20 cellular contexts compared by ENCODE assay signal in the genomic region with DNA sequence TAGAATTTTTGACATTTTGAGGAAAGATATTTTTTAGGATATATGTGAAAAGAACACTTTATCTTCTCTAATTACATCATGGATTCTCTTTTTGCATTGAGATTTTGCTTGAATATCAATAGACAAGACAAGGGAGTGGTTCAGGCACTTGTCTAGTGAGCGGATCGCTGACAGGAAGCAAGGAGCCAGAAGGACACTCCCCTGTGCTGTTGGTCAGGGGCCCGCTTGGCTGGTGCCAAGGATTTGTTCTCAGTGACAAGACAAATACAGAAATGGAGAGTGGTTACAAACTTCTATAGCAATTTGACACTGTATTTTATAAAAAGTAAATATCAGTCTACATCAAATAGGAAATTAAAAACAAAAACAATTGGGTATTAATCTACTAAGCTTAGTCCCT.
"Had no signal": no experiment of that assay in that cellular context is flagged by ENCODE, and none has a peak within 500 bp of the region (broad histone marks: within the 10 kb centered on the region; RNA-seq: fewer than 3 reads in every experiment).

No MANE protein-coding gene starts in this region.

- H3K27me3 ChIP-seq: hepatocyte, neutrophil, pancreas, spleen, upper lobe of left lung had no signal

- H3K27ac Mint-ChIP-seq: activated naive CD8-positive, alpha-beta T cell; mesothelial cell of epicardium; natural killer cell treated with Interleukin-12 subunit alpha and Interleukin-12 subunit beta and Interleukin-15 and Interleukin-18, amount 100 ng/mL, for 72 hours; stimulated activated naive B cell treated with anti-CD40 and anti-IgM and Interleukin-4, amounts not matched to agents 10 μg/mL and 1 μg/mL and 100 μg/mL, for 72 hours had no signal

- H3K4me1 ChIP-seq: pancreas, spleen, upper lobe of left lung had no signal

- H3K36me3 ChIP-seq: neutrophil, pancreas, spleen, thoracic aorta, upper lobe of left lung, WERI-Rb-1 had no signal

- H3K9me3 Mint-ChIP-seq: natural killer cell treated with Interleukin-12 subunit alpha and Interleukin-12 subunit beta and Interleukin-15 and Interleukin-18, amount 100 ng/mL, for 72 hours had no signal

- DNase-seq: activated CD4-positive, alpha-beta T cell treated with anti-CD3 and anti-CD28 coated beads for 1 hour; activated CD4-positive, alpha-beta T cell treated with anti-CD3 and anti-CD28 coated beads, Interleukin-2, amount 50 U/mL, for 4 hours; amniotic stem cell; foreskin fibroblast; islet precursor cell; left colon; pancreas; spleen; stimulated activated naive B cell treated with anti-CD40 and anti-IgM and Interleukin-4, amounts not matched to agents 10 μg/mL and 1 μg/mL and 100 μg/mL, for 72 hours; T-helper 1 cell; T1000; upper lobe of left lung; WERI-Rb-1 had no signal

- H3K4me3 ChIP-seq: hepatocyte, lung, pancreas, spleen, thoracic aorta, upper lobe of left lung had no signal

- H3K4me3 Mint-ChIP-seq: activated naive CD8-positive, alpha-beta T cell; mesothelial cell of epicardium; natural killer cell treated with Interleukin-12 subunit alpha and Interleukin-12 subunit beta and Interleukin-15 and Interleukin-18, amount 100 ng/mL, for 72 hours; stimulated activated naive B cell treated with anti-CD40 and anti-IgM and Interleukin-4, amounts not matched to agents 10 μg/mL and 1 μg/mL and 100 μg/mL, for 72 hours had no signal

- H3K27ac ChIP-seq: hepatocyte, neutrophil, pancreas, spleen, thoracic aorta, upper lobe of left lung, WERI-Rb-1 had no signal

- H3K4me1 Mint-ChIP-seq: mesothelial cell of epicardium; stimulated activated naive B cell treated with anti-CD40 and anti-IgM and Interleukin-4, amounts not matched to agents 10 μg/mL and 1 μg/mL and 100 μg/mL, for 72 hours had no signal

- H3K9me3 ChIP-seq: neutrophil, pancreas, thoracic aorta, upper lobe of left lung had no signal

- H3K36me3 Mint-ChIP-seq: natural killer cell treated with Interleukin-12 subunit alpha and Interleukin-12 subunit beta and Interleukin-15 and Interleukin-18, amount 100 ng/mL, for 72 hours had no signal

- H3K27me3 Mint-ChIP-seq: activated naive CD8-positive, alpha-beta T cell; natural killer cell treated with Interleukin-12 subunit alpha and Interleukin-12 subunit beta and Interleukin-15 and Interleukin-18, amount 100 ng/mL, for 72 hours; stimulated activated naive B cell treated with anti-CD40 and anti-IgM and Interleukin-4, amounts not matched to agents 10 μg/mL and 1 μg/mL and 100 μg/mL, for 72 hours had no signal
